In genomic region chr12:122021822-122022392, GRCh38 we compare ENCODE assay signal across 1 cellular context.
TF ChIP-seq lines count a peak whose summit lies in the region.

Gene BCL7A (plus strand): TSS chr12:122021884. CDS start chr12:122022092, 208 bp downstream.

TF ChIP-seq in A549, 52 proteins besides CTCF, POLR2A, EP300 and RAD21 (continued from another document):
- TF ChIP-seq POLR2AphosphoS2 (conservative IDR thresholded peaks at IDR 0.05; ENCODE audit: low read length) (no peak), KDM1A (IDR thresholded peaks at IDR 0.05; ENCODE audit: low read depth) (no peak), MAZ (IDR thresholded peaks at IDR 0.05; ENCODE audit: borderline replicate concordance, low read depth, low read length) (no peak), MAX (IDR thresholded peaks at IDR 0.05) (peak; percentile 51), KDM5A (IDR thresholded peaks at IDR 0.05) (no peak), NR3C1 (IDR thresholded peaks at IDR 0.05) (no peak), EHMT2 (IDR thresholded peaks at IDR 0.05; ENCODE audit: low read depth) (no peak), HOXB13 (CRISPR knock-in tag; IDR thresholded peaks at IDR 0.05; ENCODE audit: low read depth) (no peak)
- TF ChIP-seq, protein P1, sequence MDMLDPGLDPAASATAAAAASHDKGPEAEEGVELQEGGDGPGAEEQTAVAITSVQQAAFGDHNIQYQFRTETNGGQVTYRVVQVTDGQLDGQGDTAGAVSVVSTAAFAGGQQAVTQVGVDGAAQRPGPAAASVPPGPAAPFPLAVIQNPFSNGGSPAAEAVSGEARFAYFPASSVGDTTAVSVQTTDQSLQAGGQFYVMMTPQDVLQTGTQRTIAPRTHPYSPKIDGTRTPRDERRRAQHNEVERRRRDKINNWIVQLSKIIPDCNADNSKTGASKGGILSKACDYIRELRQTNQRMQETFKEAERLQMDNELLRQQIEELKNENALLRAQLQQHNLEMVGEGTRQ (IDR thresholded peaks at IDR 0.05): no peak
